15 cellular contexts compared by ENCODE assay signal in the genomic region with DNA sequence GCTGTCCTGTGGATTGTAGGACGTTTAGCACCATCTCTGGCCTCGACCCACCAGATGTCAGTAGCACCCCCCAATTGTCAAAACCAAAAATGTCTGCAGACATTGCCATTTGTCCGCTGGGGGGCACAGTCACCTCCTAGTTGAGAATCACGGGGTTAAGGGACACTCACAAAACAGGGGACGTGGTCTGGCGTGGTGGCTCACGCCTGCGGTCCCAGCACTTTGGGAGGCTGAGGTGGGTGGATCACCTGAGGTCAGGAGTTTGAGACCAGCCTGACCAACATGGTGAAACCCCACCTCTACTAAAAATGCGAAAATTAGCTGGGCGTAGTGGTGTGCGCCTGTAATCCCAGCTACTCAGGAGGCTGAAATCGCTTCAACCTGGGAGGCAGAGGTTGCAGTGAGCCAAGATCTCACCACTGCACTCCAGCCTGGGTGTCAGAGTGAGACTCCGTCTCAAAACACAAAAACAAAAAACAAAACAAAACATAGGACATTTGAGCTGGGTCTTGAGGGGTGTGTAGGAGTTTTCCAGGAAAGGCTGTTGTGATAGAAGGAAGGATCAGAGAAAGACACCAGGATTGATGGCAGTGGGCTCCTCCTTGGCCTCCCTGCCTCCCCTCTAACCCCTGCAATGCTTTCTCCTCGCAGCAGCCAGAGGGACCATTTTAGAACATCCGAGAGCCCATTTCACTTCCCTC.
DNase-seq lines count a peak whose midpoint lies in the region; ATAC-seq and TF ChIP-seq lines count a peak whose summit lies in the region.
"Had no signal": no experiment of that assay in that cellular context is flagged by ENCODE, and none has a peak within 500 bp of the region (broad histone marks: within the 10 kb centered on the region; RNA-seq: fewer than 3 reads in every experiment).

No MANE protein-coding gene starts in this region.

- H3K9ac ChIP-seq in HCT116 (ENCODE audit: low read length): no peak overlapping the region

- H3K27ac ChIP-seq in HCT116 (ENCODE audit: low read depth, low read length): no peak overlapping the region
- H3K27ac ChIP-seq: foreskin keratinocyte, left ventricle myocardium inferior, pancreas, spleen had no signal

- H3K4me3 Mint-ChIP-seq in Caco-2 (ENCODE audit: unreplicated experiment): no peak overlapping the region
- no peak overlapping the region for H3K4me3 Mint-ChIP-seq in WTC11

- H3K9me3 Mint-ChIP-seq in Caco-2 (ENCODE audit: unreplicated experiment) (no peaks in the 10 kb centered on the region), WTC11 (no peaks in the 10 kb centered on the region)

- H3K79me2 ChIP-seq in HCT116 (ENCODE audit: insufficient read depth, low read length): no peaks in the 10 kb centered on the region

- no peaks in the 10 kb centered on the region for H4K20me1 ChIP-seq in HCT116 (ENCODE audit: insufficient read depth)

- ATAC-seq in HCT116 (peak; percentile 44), WTC11 (no peak), esophagus mucosa (no peak), GM18520 (IDR thresholded peaks at IDR 0.05; ENCODE audit: unreplicated experiment) (no peak)
- ATAC-seq: foreskin keratinocyte; pancreas; stimulated activated naive CD8-positive, alpha-beta T cell treated with anti-CD3 and anti-CD28 coated beads, Interleukin-15, Interleukin-2, amounts not matched to agents 100 U/mL and 50 U/mL, for 24 hours had no signal

- no peaks in the 10 kb centered on the region for H3K9me3 ChIP-seq in Caco-2
- H3K9me3 ChIP-seq in HCT116 (ENCODE audit: control insufficient read depth in 1 of 2, insufficient read depth in 1 of 2, low read depth in 1 of 2, low read length in 2 of 2): no peaks in the 10 kb centered on the region
- H3K9me3 ChIP-seq: left ventricle myocardium inferior, pancreas, spleen had no signal

- no peak for TF ChIP-seq POLR2A in HCT116 (IDR thresholded peaks at IDR 0.05; ENCODE audit: borderline replicate concordance, extremely low read depth, insufficient read depth, insufficient read length)

- H2AFZ ChIP-seq in HCT116 (ENCODE audit: low read depth, low read length, poor library complexity, severe bottlenecking): no peak overlapping the region

- H3K27me3 ChIP-seq in Caco-2 (replicated peaks; ENCODE audit: control insufficient read depth, insufficient read depth, low read length) (no peaks in the 10 kb centered on the region), HCT116 (ENCODE audit: insufficient read depth, low read length) (no peaks in the 10 kb centered on the region)
- H3K27me3 ChIP-seq: pancreas, spleen had no signal

- POLR2A ChIA-PET in Caco-2 (lab: Charles Lee): no interaction called here
- POLR2A ChIA-PET in HCT116 (lab: Charles Lee): no interaction called here
- POLR2A ChIA-PET in WTC11 (lab: Charles Lee): no interaction called here

- no peaks in the 10 kb centered on the region for H3K9me2 ChIP-seq in HCT116 (ENCODE audit: insufficient read depth)

- H3K4me3 ChIP-seq in Caco-2 (ENCODE audit: low read depth, low read length) (no peak overlapping the region), HCT116 (replicated peaks in 1 of 2; ENCODE audit: low read depth in 1 of 2, low read length in 2 of 2) (no peak overlapping the region)
- H3K4me3 ChIP-seq: left ventricle myocardium inferior, pancreas, spleen had no signal

- H3K27me3 Mint-ChIP-seq in Caco-2 (ENCODE audit: insufficient read depth, unreplicated experiment) (no peaks in the 10 kb centered on the region), WTC11 (ENCODE audit: low read depth) (no peaks in the 10 kb centered on the region)

- H3K27ac Mint-ChIP-seq in Caco-2 (ENCODE audit: unreplicated experiment) (peak overlapping the region; percentile 74), WTC11 (no peak overlapping the region)

- BruUV-seq in Caco-2 (replicated peaks; lab: Mats Ljungman, UMichigan) (no TSS peak), HCT116 (replicated peaks; lab: Mats Ljungman, UMichigan) (no TSS peak)

- CTCF ChIA-PET in Caco-2 (lab: Charles Lee) (interaction anchor here (0.9 kb wide), 1 partner anchor 116 kb away, joined by 3 read pairs; no protein-coding TSS in a partner anchor), HCT116 (lab: Charles Lee) (interaction anchor here (0.6 to 2.2 kb wide), 4 partner anchors 13 to 210 kb away, joined by 3 to 5 read pairs (median 4); no protein-coding TSS in a partner anchor), WTC11 (lab: Charles Lee) (interaction anchor here (0.6 to 4.1 kb wide), 16 partner anchors 11 to 195 kb away, joined by 3 to 11 read pairs (median 4); no protein-coding TSS in a partner anchor)

- RAD21 ChIA-PET in HCT116 (lab: Charles Lee; ENCODE audit: low non-redundant PET in 1 of 2, low total read pairs in 2 of 2, uncharacterized antibody in 2 of 2, unreplicated experiment in 2 of 2): no interaction called here

- peaks cover 48% of the 10 kb centered on the region for H3K4me1 ChIP-seq in Caco-2
- no peaks in the 10 kb centered on the region for H3K4me1 ChIP-seq in HCT116 (ENCODE audit: control insufficient read depth in 1 of 2, insufficient read depth in 2 of 2, low read length in 2 of 2)
- H3K4me1 ChIP-seq: foreskin keratinocyte had no signal

- H3K4me1 Mint-ChIP-seq in Caco-2 (ENCODE audit: low read depth, unreplicated experiment) (peaks cover 36% of the 10 kb centered on the region), WTC11 (peaks cover 35% of the 10 kb centered on the region)

- H3K4me2 ChIP-seq in HCT116 (ENCODE audit: low read length): no peak overlapping the region

- H3K36me3 ChIP-seq in Caco-2 (ENCODE audit: control insufficient read depth, insufficient read depth, low read length) (no peaks in the 10 kb centered on the region), HCT116 (ENCODE audit: control insufficient read depth in 1 of 2, insufficient read depth in 2 of 2, low read length in 2 of 2) (no peaks in the 10 kb centered on the region)
- H3K36me3 ChIP-seq: left ventricle myocardium inferior, pancreas, spleen had no signal

- DNase-seq in Caco-2: no peak
- DNase-seq in HCT116 (ENCODE audit: low read depth, low spot score): peak; percentile 13
- peak; percentile 42 for DNase-seq in NCI-H460 (ENCODE audit: extremely low read depth, low read depth)
- DNase-seq in WTC11 (ENCODE audit: low spot score): no peak
- DNase-seq in mucosa of gallbladder (ENCODE audit: low spot score): no peak
- no peak for DNase-seq in NCI-H1105 treated with DMSO at 0.1 percent for 48 hours (lab: John Stamatoyannopoulos, UW)
- DNase-seq: amniotic stem cell; foreskin keratinocyte; left ventricle myocardium inferior; NCI-H1417 treated with DMSO at 0.1 percent for 48 hours; spleen; stimulated activated naive CD8-positive, alpha-beta T cell treated with anti-CD3 and anti-CD28 coated beads, Interleukin-15, Interleukin-2, amounts not matched to agents 100 U/mL and 50 U/mL, for 24 hours had no signal

- intact Hi-C loops in Caco-2 (cut with micrococcal nuclease; ENCODE audit: unreplicated experiment): no loop called here
- intact Hi-C loops in HCT116 (cut with micrococcal nuclease): loop anchor here (1.0 kb wide), 1 partner anchor 169 kb away; no protein-coding TSS in a partner anchor

- no peak for TF ChIP-seq CTCF in Caco-2 (IDR thresholded peaks at IDR 0.05; ENCODE audit: insufficient read depth in 1 of 2, low read depth in 1 of 2, low read length in 1 of 2, severe bottlenecking in 1 of 2, unreplicated experiment in 1 of 2)
- TF ChIP-seq CTCF in HCT116 (IDR thresholded peaks at IDR 0.05 in 2 of 3, conservative IDR thresholded peaks at IDR 0.05 in 1 of 3; ENCODE audit: borderline replicate concordance in 1 of 3, insufficient read depth in 1 of 3, low read depth in 2 of 3, low read length in 2 of 3): peak; percentile 41 to 98 (median 43)
- TF ChIP-seq CTCF in WTC11 (IDR thresholded peaks at IDR 0.05): no peak

- peak; percentile 83 for TF ChIP-seq RAD21 in HCT116 (IDR thresholded peaks at IDR 0.05; ENCODE audit: low read depth)

- H3K36me3 Mint-ChIP-seq in Caco-2 (ENCODE audit: insufficient read depth, unreplicated experiment) (no peaks in the 10 kb centered on the region), WTC11 (no peaks in the 10 kb centered on the region)

TF ChIP-seq in HCT116, 20 proteins besides CTCF, POLR2A, EP300 and RAD21 (continues in another document):
- TF ChIP-seq POLR2AphosphoS5 (IDR thresholded peaks at IDR 0.05; ENCODE audit: low read depth, low read length) (no peak), ELF1 (IDR thresholded peaks at IDR 0.05; ENCODE audit: borderline replicate concordance, low read depth) (no peak), CBX3 (IDR thresholded peaks at IDR 0.05; ENCODE audit: low read depth) (no peak), TCF7L2 (IDR thresholded peaks at IDR 0.05; ENCODE audit: borderline replicate concordance, extremely low read depth, insufficient read depth, insufficient read length) (no peak), SRF (IDR thresholded peaks at IDR 0.05; ENCODE audit: low read depth) (no peak), ZFX (IDR thresholded peaks at IDR 0.05) (no peak), EGR1 (IDR thresholded peaks at IDR 0.05; ENCODE audit: low read depth) (no peak), ZNF274 (IDR thresholded peaks at IDR 0.05; ENCODE audit: low read depth, low read length) (no peak), FOSL1 (IDR thresholded peaks at IDR 0.05; ENCODE audit: low read depth) (no peak)

TF ChIP-seq in WTC11, 78 proteins besides CTCF, POLR2A, EP300 and RAD21:
- no peak for TF ChIP-seq HMGA2 (CRISPR knock-in tag; IDR thresholded peaks at IDR 0.05)
- no peak for TF ChIP-seq ELF4 (CRISPR knock-in tag; IDR thresholded peaks at IDR 0.05; ENCODE audit: low read depth)
- TF ChIP-seq GABPB1 (CRISPR knock-in tag; IDR thresholded peaks at IDR 0.05): 0 out of 2 replicates have a peak, but pooled peaks have one; percentile 22
- TF ChIP-seq, protein P1, sequence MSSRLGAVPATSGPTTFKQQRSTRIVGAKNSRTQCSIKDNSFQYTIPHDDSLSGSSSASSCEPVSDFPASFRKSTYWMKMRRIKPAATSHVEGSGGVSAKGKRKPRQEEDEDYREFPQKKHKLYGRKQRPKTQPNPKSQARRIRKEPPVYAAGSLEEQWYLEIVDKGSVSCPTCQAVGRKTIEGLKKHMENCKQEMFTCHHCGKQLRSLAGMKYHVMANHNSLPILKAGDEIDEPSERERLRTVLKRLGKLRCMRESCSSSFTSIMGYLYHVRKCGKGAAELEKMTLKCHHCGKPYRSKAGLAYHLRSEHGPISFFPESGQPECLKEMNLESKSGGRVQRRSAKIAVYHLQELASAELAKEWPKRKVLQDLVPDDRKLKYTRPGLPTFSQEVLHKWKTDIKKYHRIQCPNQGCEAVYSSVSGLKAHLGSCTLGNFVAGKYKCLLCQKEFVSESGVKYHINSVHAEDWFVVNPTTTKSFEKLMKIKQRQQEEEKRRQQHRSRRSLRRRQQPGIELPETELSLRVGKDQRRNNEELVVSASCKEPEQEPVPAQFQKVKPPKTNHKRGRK (CRISPR knock-in tag; IDR thresholded peaks at IDR 0.05; ENCODE audit: borderline replicate concordance): no peak
TF ChIP-seq in WTC11: peak in this region for 1.

Comparison
In these comparisons a context has a peak if more than half of its experiments do, and no peak if none do; other contexts are left out.
1. DNase-seq: peak in HCT116 (single experiment) and NCI-H460 (single experiment); none in Caco-2 (0 of 2), WTC11 (single experiment), mucosa of gallbladder (single experiment) and NCI-H1105 treated with DMSO at 0.1 percent for 48 hours (single experiment).
2. CTCF ChIP-seq: peak in HCT116 (3 of 3); none in Caco-2 (0 of 2) and WTC11 (single experiment).